ENCODE assay signal across 1 cellular context in the genomic region with DNA sequence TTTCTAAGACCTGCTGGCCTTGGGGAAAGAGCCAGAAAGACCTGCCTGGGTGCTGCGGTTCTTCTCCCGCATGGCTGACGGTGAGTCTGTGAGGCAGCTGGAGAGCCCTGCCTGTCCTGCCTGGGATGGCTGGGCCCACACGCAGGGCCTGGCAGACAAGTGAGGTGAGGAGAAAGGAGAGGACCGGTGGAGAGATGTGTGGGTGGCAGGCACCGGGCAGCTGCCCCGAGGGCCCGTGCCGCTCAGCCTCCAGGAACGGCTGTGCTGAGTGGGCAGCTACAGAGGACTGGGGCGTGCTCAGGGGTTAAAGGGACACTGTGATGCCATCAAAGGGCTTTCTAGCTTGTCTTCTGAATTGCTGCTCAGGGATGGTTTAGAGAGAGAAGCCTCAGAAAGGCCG.
TF ChIP-seq lines count a peak whose summit lies in the region.

No MANE protein-coding gene starts in this region.

TF ChIP-seq in GM23338, 12 proteins besides CTCF, POLR2A, EP300 and RAD21 (continued from another document):
- TF ChIP-seq, protein P1, sequence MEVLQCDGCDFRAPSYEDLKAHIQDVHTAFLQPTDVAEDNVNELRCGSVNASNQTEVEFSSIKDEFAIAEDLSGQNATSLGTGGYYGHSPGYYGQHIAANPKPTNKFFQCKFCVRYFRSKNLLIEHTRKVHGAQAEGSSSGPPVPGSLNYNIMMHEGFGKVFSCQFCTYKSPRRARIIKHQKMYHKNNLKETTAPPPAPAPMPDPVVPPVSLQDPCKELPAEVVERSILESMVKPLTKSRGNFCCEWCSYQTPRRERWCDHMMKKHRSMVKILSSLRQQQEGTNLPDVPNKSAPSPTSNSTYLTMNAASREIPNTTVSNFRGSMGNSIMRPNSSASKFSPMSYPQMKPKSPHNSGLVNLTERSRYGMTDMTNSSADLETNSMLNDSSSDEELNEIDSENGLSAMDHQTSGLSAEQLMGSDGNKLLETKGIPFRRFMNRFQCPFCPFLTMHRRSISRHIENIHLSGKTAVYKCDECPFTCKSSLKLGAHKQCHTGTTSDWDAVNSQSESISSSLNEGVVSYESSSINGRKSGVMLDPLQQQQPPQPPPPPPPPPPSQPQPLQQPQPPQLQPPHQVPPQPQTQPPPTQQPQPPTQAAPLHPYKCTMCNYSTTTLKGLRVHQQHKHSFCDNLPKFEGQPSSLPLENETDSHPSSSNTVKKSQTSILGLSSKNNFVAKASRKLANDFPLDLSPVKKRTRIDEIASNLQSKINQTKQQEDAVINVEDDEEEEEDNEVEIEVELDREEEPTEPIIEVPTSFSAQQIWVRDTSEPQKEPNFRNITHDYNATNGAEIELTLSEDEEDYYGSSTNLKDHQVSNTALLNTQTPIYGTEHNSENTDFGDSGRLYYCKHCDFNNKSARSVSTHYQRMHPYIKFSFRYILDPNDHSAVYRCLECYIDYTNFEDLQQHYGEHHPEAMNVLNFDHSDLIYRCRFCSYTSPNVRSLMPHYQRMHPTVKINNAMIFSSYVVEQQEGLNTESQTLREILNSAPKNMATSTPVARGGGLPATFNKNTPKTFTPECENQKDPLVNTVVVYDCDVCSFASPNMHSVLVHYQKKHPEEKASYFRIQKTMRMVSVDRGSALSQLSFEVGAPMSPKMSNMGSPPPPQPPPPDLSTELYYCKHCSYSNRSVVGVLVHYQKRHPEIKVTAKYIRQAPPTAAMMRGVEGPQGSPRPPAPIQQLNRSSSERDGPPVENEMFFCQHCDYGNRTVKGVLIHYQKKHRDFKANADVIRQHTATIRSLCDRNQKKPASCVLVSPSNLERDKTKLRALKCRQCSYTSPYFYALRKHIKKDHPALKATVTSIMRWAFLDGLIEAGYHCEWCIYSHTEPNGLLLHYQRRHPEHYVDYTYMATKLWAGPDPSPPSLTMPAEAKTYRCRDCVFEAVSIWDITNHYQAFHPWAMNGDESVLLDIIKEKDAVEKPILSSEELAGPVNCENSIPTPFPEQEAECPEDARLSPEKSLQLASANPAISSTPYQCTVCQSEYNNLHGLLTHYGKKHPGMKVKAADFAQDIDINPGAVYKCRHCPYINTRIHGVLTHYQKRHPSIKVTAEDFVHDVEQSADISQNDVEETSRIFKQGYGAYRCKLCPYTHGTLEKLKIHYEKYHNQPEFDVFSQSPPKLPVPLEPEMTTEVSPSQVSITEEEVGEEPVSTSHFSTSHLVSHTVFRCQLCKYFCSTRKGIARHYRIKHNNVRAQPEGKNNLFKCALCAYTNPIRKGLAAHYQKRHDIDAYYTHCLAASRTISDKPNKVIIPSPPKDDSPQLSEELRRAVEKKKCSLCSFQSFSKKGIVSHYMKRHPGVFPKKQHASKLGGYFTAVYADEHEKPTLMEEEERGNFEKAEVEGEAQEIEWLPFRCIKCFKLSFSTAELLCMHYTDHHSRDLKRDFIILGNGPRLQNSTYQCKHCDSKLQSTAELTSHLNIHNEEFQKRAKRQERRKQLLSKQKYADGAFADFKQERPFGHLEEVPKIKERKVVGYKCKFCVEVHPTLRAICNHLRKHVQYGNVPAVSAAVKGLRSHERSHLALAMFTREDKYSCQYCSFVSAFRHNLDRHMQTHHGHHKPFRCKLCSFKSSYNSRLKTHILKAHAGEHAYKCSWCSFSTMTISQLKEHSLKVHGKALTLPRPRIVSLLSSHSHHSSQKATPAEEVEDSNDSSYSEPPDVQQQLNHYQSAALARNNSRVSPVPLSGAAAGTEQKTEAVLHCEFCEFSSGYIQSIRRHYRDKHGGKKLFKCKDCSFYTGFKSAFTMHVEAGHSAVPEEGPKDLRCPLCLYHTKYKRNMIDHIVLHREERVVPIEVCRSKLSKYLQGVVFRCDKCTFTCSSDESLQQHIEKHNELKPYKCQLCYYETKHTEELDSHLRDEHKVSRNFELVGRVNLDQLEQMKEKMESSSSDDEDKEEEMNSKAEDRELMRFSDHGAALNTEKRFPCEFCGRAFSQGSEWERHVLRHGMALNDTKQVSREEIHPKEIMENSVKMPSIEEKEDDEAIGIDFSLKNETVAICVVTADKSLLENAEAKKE (CRISPR knock-in tag; IDR thresholded peaks at IDR 0.05): no peak
- TF ChIP-seq JUNB (IDR thresholded peaks at IDR 0.05; ENCODE audit: unreplicated experiment) (no peak), EZH2phosphoT487 (IDR thresholded peaks at IDR 0.05; ENCODE audit: unreplicated experiment) (no peak), NANOG (IDR thresholded peaks at IDR 0.05; ENCODE audit: borderline replicate concordance) (no peak)
